1 cellular context compared by ENCODE assay signal in the genomic region with DNA sequence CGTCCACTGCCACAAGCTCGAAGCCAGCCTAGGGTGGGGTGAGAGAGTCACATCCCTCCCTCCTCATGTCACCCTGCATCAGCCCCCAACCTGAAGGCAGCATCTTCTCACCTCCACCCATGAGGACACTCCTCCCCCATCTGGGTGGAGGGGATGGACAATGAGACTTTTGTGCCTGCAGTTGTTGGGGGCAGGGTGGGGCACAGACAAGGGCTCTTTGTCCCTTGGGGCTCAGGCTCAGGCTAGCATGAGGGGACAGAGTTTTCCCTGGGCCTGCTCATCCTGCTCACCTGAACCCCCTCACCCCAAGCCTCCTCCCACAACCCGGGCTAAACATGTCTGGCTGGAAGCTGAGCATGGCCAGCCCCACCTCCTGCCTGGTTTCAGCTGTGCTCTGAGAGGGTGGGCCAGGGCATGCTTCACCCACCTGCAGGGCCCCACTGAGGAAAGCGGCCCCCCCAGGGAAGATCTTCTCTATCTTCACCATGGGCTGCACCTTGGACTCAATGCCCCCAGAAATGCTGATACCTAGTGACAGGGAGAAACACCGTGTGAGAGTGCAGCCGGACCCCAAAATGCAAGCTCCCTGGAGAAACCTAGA.
TF ChIP-seq lines count a peak whose summit lies in the region.

No MANE protein-coding gene starts in this region.

TF ChIP-seq in Ishikawa, 13 proteins besides CTCF, POLR2A, EP300 and RAD21:
- TF ChIP-seq FOXM1 (IDR thresholded peaks at IDR 0.05; ENCODE audit: borderline replicate concordance, low read depth): no peak
- 0 out of 2 replicates have a peak, but pooled peaks have one; percentile 59 for TF ChIP-seq ZBTB7A (IDR thresholded peaks at IDR 0.05; ENCODE audit: low read depth)
